1 cellular context compared by ENCODE assay signal in genomic region chr15:32363449-32363848, GRCh38. TPM values are rescaled to one million over a fixed set of nuclear protein-coding genes. Genes with fewer than 3 reads are reported as not detected.
"Had no signal": no experiment of that assay in that cellular context is flagged by ENCODE, and none has a peak within 500 bp of the region (broad histone marks: within the 10 kb centered on the region; RNA-seq: fewer than 3 reads in every experiment).

No MANE protein-coding gene starts in this region.

RNA-seq across cellular contexts. Expression of gene GOLGA8K, which starts 39.6 kb away (rescaled TPM):
- total RNA-seq: activated CD4-positive, alpha-beta memory T cell treated with anti-CD3 and anti-CD28 coated beads for 36 hours had no signal
